ENCODE assay signal across 20 cellular contexts in genomic region chr9:112288029-112288428, GRCh38. TPM values are rescaled to one million over a fixed set of nuclear protein-coding genes. Genes with fewer than 3 reads are reported as not detected.
DNase-seq lines count a peak whose midpoint lies in the region; ATAC-seq and TF ChIP-seq lines count a peak whose summit lies in the region.
"Had no signal": no experiment of that assay in that cellular context is flagged by ENCODE, and none has a peak within 500 bp of the region (broad histone marks: within the 10 kb centered on the region; RNA-seq: fewer than 3 reads in every experiment).

No MANE protein-coding gene starts in this region.

- H3K4me1 ChIP-seq in left lung: peaks cover 0 to 14% of the 10 kb centered on the region in 2 donors

- peaks cover 58 to 63% of the 10 kb centered on the region in 2 donors for H3K4me1 Mint-ChIP-seq in natural killer cell
- peaks cover 32 to 44% of the 10 kb centered on the region in 2 donors for H3K4me1 Mint-ChIP-seq in natural killer cell treated with Interleukin-12 subunit alpha and Interleukin-12 subunit beta and Interleukin-15 and Interleukin-18, amount 100 ng/mL, for 72 hours (ENCODE audit: low read depth in 2 of 2)
- H3K4me1 Mint-ChIP-seq in HFFc6 (ENCODE audit: low read depth): peaks cover 10% of the 10 kb centered on the region; the same call in 1 of the 2 replicates
- H3K4me1 Mint-ChIP-seq: nephron had no signal

- H3K27ac Mint-ChIP-seq in natural killer cell: peak overlapping the region; percentile 14 to 63
- peak overlapping the region in 1 of 2 donors; percentile 11 for H3K27ac Mint-ChIP-seq in natural killer cell treated with Interleukin-12 subunit alpha and Interleukin-12 subunit beta and Interleukin-15 and Interleukin-18, amount 100 ng/mL, for 72 hours
- no peak overlapping the region for H3K27ac Mint-ChIP-seq in HFFc6
- H3K27ac Mint-ChIP-seq: activated CD8-positive, alpha-beta memory T cell treated with anti-CD3 and anti-CD28 coated beads, Interleukin-2, amount 10 ng/mL, durations not matched to agents 7 days and 5 days; memory B cell; nephron had no signal

- no peak for ATAC-seq in natural killer cell
- no peak for ATAC-seq in natural killer cell treated with Interleukin-12 subunit alpha and Interleukin-12 subunit beta and Interleukin-15 and Interleukin-18, amount 100 ng/mL, for 72 hours
- ATAC-seq in left lung: peak; percentile 88
- no peak for ATAC-seq in HG03432 (IDR thresholded peaks at IDR 0.05; ENCODE audit: unreplicated experiment)
- ATAC-seq: activated CD4-positive, CD25-positive, alpha-beta regulatory T cell treated with anti-CD3 and anti-CD28 coated beads, Interleukin-2, amount 50 U/mL, for 24 hours; activated CD8-positive, alpha-beta memory T cell treated with anti-CD3 and anti-CD28 coated beads, Interleukin-2, amount 10 ng/mL, durations not matched to agents 7 days and 5 days had no signal

- no peak for DNase-seq in natural killer cell
- no peak for DNase-seq in natural killer cell treated with Interleukin-12 subunit alpha and Interleukin-12 subunit beta and Interleukin-15 and Interleukin-18, amount 100 ng/mL, for 72 hours (ENCODE audit: low spot score)
- DNase-seq in cardiac fibroblast (ENCODE audit: low read depth in 2 of 2): peak; percentile 18 to 35
- no peak for DNase-seq in left lung
- DNase-seq in occipital lobe (lab: John Stamatoyannopoulos, UW): no peak
- no peak for DNase-seq in erythroblast (lab: John Stamatoyannopoulos, UW)
- no peak for DNase-seq in HFFc6
- DNase-seq: activated CD8-positive, alpha-beta memory T cell treated with anti-CD3 and anti-CD28 coated beads, Interleukin-2, amount 10 ng/mL, durations not matched to agents 7 days and 5 days; activated effector memory CD4-positive, alpha-beta T cell treated with anti-CD3 and anti-CD28 coated beads, Interleukin-2, amount 50 U/mL, for 16 hours; amniotic stem cell; Calu3; glutamatergic neuron; NCI-H1436; SIG-M5 had no signal

- no peak overlapping the region for H3K4me3 ChIP-seq in cardiac fibroblast (replicated peaks in 1 of 2; ENCODE audit: low read depth in 2 of 2, low read length in 2 of 2)
- no peak overlapping the region for H3K4me3 ChIP-seq in left lung
- H3K4me3 ChIP-seq: coronary artery had no signal

- no peak for TF ChIP-seq POLR2A in erythroblast (IDR thresholded peaks at IDR 0.05; ENCODE audit: low read length)

- H3K36me3 Mint-ChIP-seq in natural killer cell (peaks cover 11% of the 10 kb centered on the region), HFFc6 (ENCODE audit: low read depth) (peaks cover 72% of the 10 kb centered on the region)
- peaks cover 46% of the 10 kb centered on the region for H3K36me3 Mint-ChIP-seq in natural killer cell treated with Interleukin-12 subunit alpha and Interleukin-12 subunit beta and Interleukin-15 and Interleukin-18, amount 100 ng/mL, for 72 hours

- intact Hi-C loops in natural killer cell (cut with micrococcal nuclease): no loop called here
- intact Hi-C loops in left lung (cut with DNase I): no loop called here

- H3K27me3 ChIP-seq in left lung: no peaks in the 10 kb centered on the region

- TF ChIP-seq CTCF in natural killer cell (IDR thresholded peaks at IDR 0.05) (no peak), cardiac fibroblast (IDR thresholded peaks at IDR 0.05; ENCODE audit: low read depth, low read length) (no peak), left lung (IDR thresholded peaks at IDR 0.05) (no peak), HFFc6 (IDR thresholded peaks at IDR 0.05) (no peak)

- H3K27ac ChIP-seq in left lung: no peak overlapping the region
- H3K27ac ChIP-seq: coronary artery, epithelial cell of prostate had no signal

- H3K27me3 Mint-ChIP-seq in natural killer cell (ENCODE audit: low read depth in 2 of 2) (no peaks in the 10 kb centered on the region), HFFc6 (ENCODE audit: insufficient read depth) (0 out of 2 replicates have a peak, but pooled peaks cover 2% of the 10 kb centered on the region)
- H3K27me3 Mint-ChIP-seq in natural killer cell treated with Interleukin-12 subunit alpha and Interleukin-12 subunit beta and Interleukin-15 and Interleukin-18, amount 100 ng/mL, for 72 hours: no peaks in the 10 kb centered on the region
- H3K27me3 Mint-ChIP-seq: activated CD8-positive, alpha-beta memory T cell treated with anti-CD3 and anti-CD28 coated beads, Interleukin-2, amount 10 ng/mL, durations not matched to agents 7 days and 5 days; memory B cell had no signal

- peaks cover 0 to 13% of the 10 kb centered on the region in 2 donors for H3K36me3 ChIP-seq in left lung

- H3K9me3 ChIP-seq in left lung: peaks cover 0 to 15% of the 10 kb centered on the region in 2 donors

- no peak overlapping the region for H3K4me3 Mint-ChIP-seq in natural killer cell
- H3K4me3 Mint-ChIP-seq in natural killer cell treated with Interleukin-12 subunit alpha and Interleukin-12 subunit beta and Interleukin-15 and Interleukin-18, amount 100 ng/mL, for 72 hours: no peak overlapping the region
- H3K4me3 Mint-ChIP-seq in HFFc6: no peak overlapping the region
- H3K4me3 Mint-ChIP-seq: activated CD8-positive, alpha-beta memory T cell treated with anti-CD3 and anti-CD28 coated beads, Interleukin-2, amount 10 ng/mL, durations not matched to agents 7 days and 5 days; memory B cell; nephron had no signal

- H3K9me3 Mint-ChIP-seq in natural killer cell (peaks cover 0 to 3% of the 10 kb centered on the region in 2 donors), HFFc6 (peaks cover 22% of the 10 kb centered on the region)
- H3K9me3 Mint-ChIP-seq in natural killer cell treated with Interleukin-12 subunit alpha and Interleukin-12 subunit beta and Interleukin-15 and Interleukin-18, amount 100 ng/mL, for 72 hours: peaks cover 10% of the 10 kb centered on the region

RNA-seq across cellular contexts. Expression of gene PTBP3, which starts 45.4 kb away (rescaled TPM):
- total RNA-seq in natural killer cell (100 to 1,000 TPM; 135 to 156 (median 140) TPM), left lung (10 to 100 TPM; 70.9 to 97.0 TPM), occipital lobe (44.9 TPM)
- total RNA-seq in natural killer cell treated with Interleukin-12 subunit alpha and Interleukin-12 subunit beta and Interleukin-15 and Interleukin-18, amount 100 ng/mL, for 72 hours: 100 to 1,000 TPM; 123 to 143 TPM
- total RNA-seq in HFFc6 (2021; fragmentation: NEBNext Ultra II Directional; extraction: Animal tissue kit (Norgen Biotek cat#: 25700)): 10 to 100 TPM; 31.1 to 52.5 (median 39.7) TPM

Comparison
In these comparisons a context has a peak if more than half of its experiments do, and no peak if none do; other contexts are left out.
1. DNase-seq: peak in cardiac fibroblast (2 of 2); none in natural killer cell (single experiment), natural killer cell treated with Interleukin-12 subunit alpha and Interleukin-12 subunit beta and Interleukin-15 and Interleukin-18, amount 100 ng/mL, for 72 hours (single experiment), left lung (0 of 2), occipital lobe (single experiment), erythroblast (0 of 2) and HFFc6 (single experiment).